Comparison of ENCODE assay signal across 11 cellular contexts in genomic region chr9:123059472-123060220, GRCh38.
"Had no signal": no experiment of that assay in that cellular context is flagged by ENCODE, and none has a peak within 500 bp of the region (broad histone marks: within the 10 kb centered on the region; RNA-seq: fewer than 3 reads in every experiment).

No MANE protein-coding gene starts in this region.

- FAIRE-seq: urothelium cell line had no signal

- H3K27me3 ChIP-seq: sigmoid colon had no signal

- DNase-seq: activated CD4-positive, alpha-beta T cell treated with anti-CD3 and anti-CD28 coated beads for 1 hour; activated CD4-positive, alpha-beta T cell treated with anti-CD3 and anti-CD28 coated beads, Interleukin-2, amount 50 U/mL, for 48 hours; activated CD8-positive, alpha-beta memory T cell treated with anti-CD3 and anti-CD28 coated beads, Interleukin-2, amount 50 U/mL, for 48 hours; activated naive CD4-positive, alpha-beta T cell; central memory CD4-positive, alpha-beta T cell; mesendoderm; sigmoid colon; stimulated activated CD4-positive, alpha-beta T cell treated with anti-CD3 and anti-CD28 coated beads, Interleukin-12 subunit alpha, Interleukin-12 subunit beta, amount 100 ng/mL, for 4 hours; stimulated activated naive CD4-positive, alpha-beta T cell treated with Interleukin-2 at 50 U/mL for 16 hours had no signal

- H3K4me3 ChIP-seq: sigmoid colon had no signal

- H3K9me3 ChIP-seq: sigmoid colon had no signal

- ATAC-seq: esophagus mucosa had no signal
